Comparison of ENCODE assay signal across 1 cellular context in genomic region chr21:37339527-37339889, GRCh38.
TF ChIP-seq lines count a peak whose summit lies in the region.

No MANE protein-coding gene starts in this region.

TF ChIP-seq in HepG2, 621 proteins besides CTCF, POLR2A, EP300 and RAD21:
- TF ChIP-seq ZNF530 (CRISPR knock-in tag; IDR thresholded peaks at IDR 0.05; ENCODE audit: low read depth) = no peak
- TF ChIP-seq HMG20A (CRISPR knock-in tag; IDR thresholded peaks at IDR 0.05; ENCODE audit: borderline replicate concordance) = no peak
- no peak for TF ChIP-seq ZNF577 (CRISPR knock-in tag; IDR thresholded peaks at IDR 0.05; ENCODE audit: borderline replicate concordance, low read depth)
- TF ChIP-seq ONECUT2 (CRISPR knock-in tag; IDR thresholded peaks at IDR 0.05) = no peak
